ENCODE assay signal across 16 cellular contexts in the genomic region with DNA sequence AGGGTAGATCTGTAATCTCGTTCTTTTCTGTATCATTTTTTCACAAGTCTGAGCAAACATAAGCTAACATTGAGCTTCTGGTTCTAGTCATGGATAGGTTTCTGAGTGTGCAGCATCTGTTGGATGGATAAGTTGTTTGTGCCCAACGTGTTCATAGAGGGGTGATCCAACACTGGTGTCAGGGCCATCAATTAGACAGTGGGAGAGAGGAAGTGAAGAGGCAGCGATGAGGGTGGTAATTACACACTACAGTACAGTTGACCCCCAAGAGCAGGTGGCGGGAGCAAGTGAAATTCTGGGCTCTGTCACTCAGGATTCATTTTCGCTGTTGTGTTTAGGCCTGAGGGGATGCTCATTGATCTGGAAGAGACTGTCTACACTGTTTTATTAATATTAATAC.
DNase-seq lines count a peak whose midpoint lies in the region; ATAC-seq lines count a peak whose summit lies in the region.
"Had no signal": no experiment of that assay in that cellular context is flagged by ENCODE, and none has a peak within 500 bp of the region (broad histone marks: within the 10 kb centered on the region; RNA-seq: fewer than 3 reads in every experiment).

No MANE protein-coding gene starts in this region.

- H3K9me3 ChIP-seq in Karpas-422 (ENCODE audit: low read length) = no peaks in the 10 kb centered on the region
- H3K9me3 ChIP-seq: BLaER1 had no signal

- no peak overlapping the region for H3K9ac ChIP-seq in Karpas-422 (ENCODE audit: low read length)
- H3K9ac ChIP-seq: BLaER1 had no signal

- H3K4me1 ChIP-seq in Karpas-422 (ENCODE audit: low read length) = no peaks in the 10 kb centered on the region

- no peaks in the 10 kb centered on the region for H4K20me1 ChIP-seq in Karpas-422 (ENCODE audit: insufficient read depth, low read depth, low read length)
- H4K20me1 ChIP-seq: BLaER1 had no signal

- no peak overlapping the region for H2AFZ ChIP-seq in Karpas-422 (ENCODE audit: low read length)

- DNase-seq in NCI-H446 treated with DMSO at 0.1 percent for 48 hours (lab: John Stamatoyannopoulos, UW) = peak; percentile 30
- no peak for DNase-seq in NCI-H446 (lab: John Stamatoyannopoulos, UW)
- DNase-seq in NCI-H2081 (lab: John Stamatoyannopoulos, UW) = peak; percentile 14 to 71
- DNase-seq in NCI-H748 treated with DMSO at 0.1 percent for 48 hours (lab: John Stamatoyannopoulos, UW) = peak; percentile 6
- DNase-seq in T-helper 9 cell = no peak
- no peak for DNase-seq in Karpas-422
- DNase-seq in dermis blood vessel endothelial cell = no peak
- DNase-seq: GF-D8, NCI-H2107, NCI-H510A treated with DMSO at 0.1 percent for 48 hours, OCI-M1, SHP77 treated with DMSO at 0.1 percent for 48 hours had no signal

- no peak for ATAC-seq in HG03045 (IDR thresholded peaks at IDR 0.05; ENCODE audit: unreplicated experiment)
- ATAC-seq: CD8-positive, alpha-beta T cell; K562 had no signal

- no peak overlapping the region for H3K4me2 ChIP-seq in Karpas-422 (ENCODE audit: low read depth, low read length, poor library complexity, severe bottlenecking)

- H3K79me2 ChIP-seq in Karpas-422 (ENCODE audit: low read length) = no peaks in the 10 kb centered on the region

- H3K4me3 ChIP-seq in Karpas-422 (ENCODE audit: low read length) = no peak overlapping the region
- H3K4me3 ChIP-seq: BLaER1, K562 had no signal

- H3K27me3 ChIP-seq in Karpas-422 (ENCODE audit: low read length) = no peaks in the 10 kb centered on the region
- H3K27me3 ChIP-seq: BLaER1 had no signal

- no peaks in the 10 kb centered on the region for H3K36me3 ChIP-seq in Karpas-422 (ENCODE audit: insufficient read depth, low read length)
- H3K36me3 ChIP-seq: BLaER1 had no signal

- no peaks in the 10 kb centered on the region for H3K9me2 ChIP-seq in Karpas-422 (replicated peaks; ENCODE audit: insufficient read depth, low read length)

- H3K27ac ChIP-seq in Karpas-422 (ENCODE audit: low read length) = no peak overlapping the region
- H3K27ac ChIP-seq: BLaER1 had no signal

Comparison
In these comparisons a context has a peak if more than half of its experiments do, and no peak if none do; other contexts are left out.
1. DNase-seq: peak in NCI-H446 treated with DMSO at 0.1 percent for 48 hours (single experiment), NCI-H2081 (2 of 2) and NCI-H748 treated with DMSO at 0.1 percent for 48 hours (single experiment); none in NCI-H446 (0 of 2), T-helper 9 cell (single experiment), Karpas-422 (single experiment) and dermis blood vessel endothelial cell (single experiment).